15 cellular contexts compared by ENCODE assay signal in genomic region chr17:17079761-17080160, GRCh38. TPM values are rescaled to one million over a fixed set of nuclear protein-coding genes. Genes with fewer than 3 reads are reported as not detected.
DNase-seq lines count a peak whose midpoint lies in the region; ATAC-seq, FAIRE-seq and TF ChIP-seq lines count a peak whose summit lies in the region.
"Had no signal": no experiment of that assay in that cellular context is flagged by ENCODE, and none has a peak within 500 bp of the region (broad histone marks: within the 10 kb centered on the region; RNA-seq: fewer than 3 reads in every experiment).

No MANE protein-coding gene starts in this region.

- in situ Hi-C loops in HepG2 (cut with HindIII; ENCODE audit: extremely low pct_ligation_motif_present, low pct_unique_long_range_greater_than_20kb) = no loop called here

- intact Hi-C loops in PC-9 (cut with micrococcal nuclease; ENCODE audit: unreplicated experiment) (no loop called here), esophagus muscularis mucosa (cut with DNase I) (no loop called here), HepG2 (cut with micrococcal nuclease; ENCODE audit: unreplicated experiment) (loop anchor here (5.0 kb wide), 1 partner anchor 37 kb away; the partner anchor contains the start of gene MPRIP)

- H3K23ac ChIP-seq in mesendoderm (ENCODE audit: low read length) = no peak overlapping the region

- no peak overlapping the region for H4K5ac ChIP-seq in mesendoderm (ENCODE audit: low read length)

- H3K36me3 ChIP-seq in PC-9 (ENCODE audit: low read depth) = peaks cover 64% of the 10 kb centered on the region
- peaks cover 0 to 49% (median 34%) of the 10 kb centered on the region in 4 donors for H3K36me3 ChIP-seq in esophagus muscularis mucosa
- H3K36me3 ChIP-seq in HepG2 (replicated peaks in 1 of 2; ENCODE audit: control insufficient read depth in 1 of 2, insufficient read depth in 2 of 2, low read length in 2 of 2) = peaks cover 7 to 23% of the 10 kb centered on the region in 2 experiments; a peak in 3 of 5 replicates
- peaks cover 17 to 31% (median 25%) of the 10 kb centered on the region in 3 donors for H3K36me3 ChIP-seq in skeletal muscle tissue (ENCODE audit: control insufficient read depth in 3 of 3, insufficient read depth in 3 of 3, low read length in 3 of 3)
- peaks cover 5% of the 10 kb centered on the region for H3K36me3 ChIP-seq in mesendoderm (ENCODE audit: control insufficient read depth, insufficient read depth, low read length)

- DNase-seq in PC-9 = no peak
- no peak for DNase-seq in esophagus muscularis mucosa (ENCODE audit: extremely low spot score)
- DNase-seq in HepG2 (ENCODE audit: low spot score) = no peak
- DNase-seq in NCI-H510A (lab: John Stamatoyannopoulos, UW) = no peak
- DNase-seq in D341Med (ENCODE audit: low spot score) = no peak
- no peak for DNase-seq in activated CD4-positive, alpha-beta T cell treated with anti-CD3 and anti-CD28 coated beads, Interleukin-2, amount 50 U/mL, for 48 hours
- DNase-seq in mesendoderm = no peak
- DNase-seq: activated CD4-positive, CD25-positive, alpha-beta regulatory T cell treated with anti-CD3 and anti-CD28 coated beads, Interleukin-2, amount 50 U/mL, for 72 hours; activated T-cell treated with anti-CD3 and anti-CD28 coated beads, Interleukin-2, amount 50 U/mL, for 1 hour; AML-193; EL; NCI-H1930 had no signal

- H3K79me1 ChIP-seq in mesendoderm (ENCODE audit: low read length) = peaks cover 55% of the 10 kb centered on the region

- no peak overlapping the region for H3K56ac ChIP-seq in mesendoderm (ENCODE audit: low read length)

- TF ChIP-seq POLR2A in esophagus muscularis mucosa (IDR thresholded peaks at IDR 0.05; ENCODE audit: low read depth) = no peak
- no peak for TF ChIP-seq POLR2A in HepG2 (IDR thresholded peaks at IDR 0.05; ENCODE audit: insufficient read depth in 1 of 2, low read depth in 2 of 2, low read length in 2 of 2)

- no peak for FAIRE-seq in HepG2 (lab: Jason Lieb, UNC)

- no peak overlapping the region for H2BK5ac ChIP-seq in mesendoderm (ENCODE audit: low read length)

- H3K4me3 ChIP-seq in PC-9 = no peak overlapping the region
- H3K4me3 ChIP-seq in esophagus muscularis mucosa = no peak overlapping the region
- H3K4me3 ChIP-seq in HepG2 (replicated peaks in 1 of 3; ENCODE audit: insufficient read depth in 1 of 3, low read depth in 2 of 3, low read length in 3 of 3) = no peak overlapping the region
- peak overlapping the region in 1 of 3 donors; percentile 22 for H3K4me3 ChIP-seq in skeletal muscle tissue (ENCODE audit: low read length in 3 of 3)
- H3K4me3 ChIP-seq in mesendoderm (ENCODE audit: low read length) = no peak overlapping the region
- H3K4me3 ChIP-seq: ascending aorta, K562 had no signal

- H3K79me2 ChIP-seq in PC-9 (ENCODE audit: low read depth) (peaks cover 96% of the 10 kb centered on the region), HepG2 (ENCODE audit: insufficient read depth, low read length) (peaks cover 3% of the 10 kb centered on the region), mesendoderm (ENCODE audit: control insufficient read depth, insufficient read depth, low read length) (peaks cover 14% of the 10 kb centered on the region)

- H3K9me3 ChIP-seq in PC-9 (ENCODE audit: insufficient read depth, low read depth) (no peaks in the 10 kb centered on the region), esophagus muscularis mucosa (no peaks in the 10 kb centered on the region), HepG2 (ENCODE audit: low read length) (no peaks in the 10 kb centered on the region), skeletal muscle tissue (ENCODE audit: control insufficient read depth in 3 of 3, low read length in 3 of 3) (no peaks in the 10 kb centered on the region)
- H3K9me3 ChIP-seq: ascending aorta had no signal

- 35% methylated on average over 6 of the region's 6 CpGs for WGBS in esophagus muscularis mucosa
- WGBS in HepG2 (ENCODE audit: low lambda C conversion rate) = 92% methylated on average over 6 of the region's 6 CpGs
- no CpG with 5 or more reads among the region's 6 CpGs for WGBS in mesendoderm (ENCODE audit: extremely low coverage, insufficient coverage, low lambda C conversion rate)

- no peak overlapping the region for H2AK5ac ChIP-seq in mesendoderm (ENCODE audit: low read length)

- H2AFZ ChIP-seq in PC-9 (no peak overlapping the region), HepG2 (ENCODE audit: low read length) (no peak overlapping the region)

- no peak overlapping the region for H3K18ac ChIP-seq in mesendoderm (ENCODE audit: low read length)

- H3K4me1 ChIP-seq in PC-9 (replicated peaks; ENCODE audit: insufficient read depth) (peaks cover 63% of the 10 kb centered on the region), esophagus muscularis mucosa (peaks cover 62 to 78% (median 73%) of the 10 kb centered on the region in 4 donors), HepG2 (ENCODE audit: insufficient read depth, low read length) (peaks cover 51% of the 10 kb centered on the region), skeletal muscle tissue (ENCODE audit: control insufficient read depth in 3 of 3, insufficient read depth in 3 of 3, low read length in 3 of 3) (peaks cover 54 to 79% (median 75%) of the 10 kb centered on the region in 3 donors), mesendoderm (ENCODE audit: control insufficient read depth, low read depth, low read length) (peaks cover 2% of the 10 kb centered on the region)

- BruUV-seq in PC-9 (replicated peaks; lab: Mats Ljungman, UMichigan) (no TSS peak), HepG2 (replicated peaks; lab: Mats Ljungman, UMichigan) (no TSS peak)

- H3K4me2 ChIP-seq in PC-9 = peak overlapping the region; percentile 73
- no peak overlapping the region for H3K4me2 ChIP-seq in HepG2 (ENCODE audit: low read depth, low read length)
- H3K4me2 ChIP-seq in mesendoderm (ENCODE audit: low read length) = no peak overlapping the region

- no peaks in the 10 kb centered on the region for H3K9me2 ChIP-seq in PC-9 (ENCODE audit: insufficient read depth)

- no peak overlapping the region for H4K8ac ChIP-seq in mesendoderm (ENCODE audit: low read depth, low read length)

- H3K9ac ChIP-seq in HepG2 (ENCODE audit: insufficient read depth, low read depth, low read length) (no peak overlapping the region), skeletal muscle tissue (ENCODE audit: low read depth in 1 of 3, low read length in 3 of 3) (peak overlapping the region in 1 of 3 donors; percentile 60), mesendoderm (ENCODE audit: low read length) (no peak overlapping the region)

- POLR2A ChIA-PET in PC-9 (lab: Charles Lee; ENCODE audit: unreplicated experiment) (no interaction called here), HepG2 (lab: Yijun Ruan, JAX) (no interaction called here)

- CTCF ChIA-PET in PC-9 (lab: Charles Lee) = no interaction called here
- CTCF ChIA-PET in HepG2 (lab: Yijun Ruan, JAX; ENCODE audit: low intra/inter-chr PET ratio, low total read pairs) = no interaction called here

- H3K4ac ChIP-seq in mesendoderm (ENCODE audit: low read depth, low read length) = no peak overlapping the region

- TF ChIP-seq CTCF in PC-9 (conservative IDR thresholded peaks at IDR 0.05) (no peak), esophagus muscularis mucosa (IDR thresholded peaks at IDR 0.05) (no peak), HepG2 (CRISPR knock-in tag; IDR thresholded peaks at IDR 0.05) (no peak)

- peaks cover 96% of the 10 kb centered on the region for H3F3A ChIP-seq in PC-9 (ENCODE audit: insufficient read depth, low read depth)

- no peak for TF ChIP-seq RAD21 in HepG2 (CRISPR knock-in tag; IDR thresholded peaks at IDR 0.05)

- ATAC-seq in HepG2 = no peak

- no peak overlapping the region for H2BK15ac ChIP-seq in mesendoderm (replicated peaks; ENCODE audit: low read depth)

- no peak for TF ChIP-seq EP300 in esophagus muscularis mucosa (IDR thresholded peaks at IDR 0.05)
- TF ChIP-seq EP300 in HepG2 (IDR thresholded peaks at IDR 0.05; ENCODE audit: low read depth in 2 of 2, low read length in 2 of 2) = no peak
- TF ChIP-seq EP300 in HepG2 (CRISPR knock-in tag; IDR thresholded peaks at IDR 0.05; ENCODE audit: borderline replicate concordance) = no peak

- peaks cover 77% of the 10 kb centered on the region for H4K20me1 ChIP-seq in PC-9 (ENCODE audit: insufficient read depth)
- H4K20me1 ChIP-seq in HepG2 (ENCODE audit: insufficient read depth, low read length) = no peaks in the 10 kb centered on the region

- H3K27ac ChIP-seq in PC-9 (peak overlapping the region; percentile 85), esophagus muscularis mucosa (replicated peaks in 1 of 4) (peak overlapping the region in 3 of 4 donors; percentile 2 to 19 (median 6)), HepG2 (ENCODE audit: extremely low read length, insufficient read depth, low read length) (no peak overlapping the region), skeletal muscle tissue (ENCODE audit: low read depth, low read length) (peak overlapping the region; percentile 25), mesendoderm (ENCODE audit: low read depth, low read length) (no peak overlapping the region)
- H3K27ac ChIP-seq: ascending aorta had no signal

- H2BK120ac ChIP-seq in mesendoderm (ENCODE audit: low read depth, low read length) = no peak overlapping the region

- H3K27me3 ChIP-seq in PC-9 (ENCODE audit: insufficient read depth, low read depth) (no peaks in the 10 kb centered on the region), esophagus muscularis mucosa (no peaks in the 10 kb centered on the region), HepG2 (ENCODE audit: control insufficient read depth in 1 of 2, insufficient read depth in 2 of 2, low read length in 2 of 2) (no peaks in the 10 kb centered on the region), skeletal muscle tissue (ENCODE audit: control insufficient read depth in 3 of 3, insufficient read depth in 3 of 3, low read length in 3 of 3) (no peaks in the 10 kb centered on the region), mesendoderm (ENCODE audit: insufficient read depth, low read length, poor library complexity) (no peaks in the 10 kb centered on the region)
- H3K27me3 ChIP-seq: ascending aorta had no signal

RNA-seq across cellular contexts. Expression of gene MPRIP, which starts 37.5 kb away (rescaled TPM):
- total RNA-seq in PC-9 (2021) = 411 and 443 TPM in 2 replicates
- total RNA-seq in esophagus muscularis mucosa = 100 to 1,000 TPM; 108 to 194 (median 129) TPM
- total RNA-seq in HepG2 (2016; rRNA removed; fragmentation: Illumina TruSeq; extraction: Trizol) = 43.6 and 50.2 TPM in 2 replicates
- 15.5 and 22.4 TPM in 2 replicates for total RNA-seq in HepG2 (2016; cell fraction: cytosol; rRNA removed; fragmentation: Illumina TruSeq; extraction: Trizol; ENCODE audit: low read depth)
- total RNA-seq in HepG2 (2016; cell fraction: insoluble cytoplasmic fraction; rRNA removed; fragmentation: Illumina TruSeq; extraction: Trizol) = 35.4 and 49.2 TPM in 2 replicates
- total RNA-seq in HepG2 (2016; cell fraction: membrane; rRNA removed; fragmentation: Illumina TruSeq; extraction: Trizol) = 44.2 and 45.8 TPM in 2 replicates
- total RNA-seq in HepG2 (2016; cell fraction: nucleus; rRNA removed; fragmentation: Illumina TruSeq; extraction: Trizol) = 44.0 and 52.2 TPM in 2 replicates
- 42.9 and 52.4 TPM in 2 replicates for polyA plus RNA-seq in HepG2 (2011; rRNA removed)
- 27.7 and 33.6 TPM in 2 replicates for polyA plus RNA-seq in HepG2 (2011; cell fraction: cytosol; rRNA removed)
- polyA plus RNA-seq in HepG2 (2011; cell fraction: nucleus; rRNA removed) = 64.4 and 73.7 TPM in 2 replicates
- 45.3 and 47.7 TPM in 2 replicates for polyA plus RNA-seq in HepG2 (2012)
- polyA plus RNA-seq in HepG2 (2016; cell fraction: cytosol; fragmentation: Illumina TruSeq; extraction: Trizol; ENCODE audit: low read depth) = 21.2 and 23.7 TPM in 2 replicates
- 54.0 and 64.3 TPM in 2 replicates for polyA plus RNA-seq in HepG2 (2016; cell fraction: insoluble cytoplasmic fraction; fragmentation: Illumina TruSeq; extraction: Trizol; ENCODE audit: low read depth)
- polyA plus RNA-seq in HepG2 (2016; cell fraction: membrane; fragmentation: Illumina TruSeq; extraction: Trizol; ENCODE audit: low read depth) = 40.8 and 46.7 TPM in 2 replicates
- polyA plus RNA-seq in HepG2 (2016; cell fraction: nucleus; fragmentation: Illumina TruSeq; extraction: Trizol; ENCODE audit: insufficient read depth, low read depth) = 98.9 and 100 TPM in 2 replicates
- polyA minus RNA-seq in HepG2 (2011; rRNA and poly(A)+ RNA removed; ENCODE audit: low replicate concordance) = 85.4 and 275 TPM in 2 replicates
- 31.4 and 37.0 TPM in 2 replicates for polyA minus RNA-seq in HepG2 (2011; cell fraction: cytosol; rRNA and poly(A)+ RNA removed)
- 58.5 and 70.9 TPM in 2 replicates for polyA minus RNA-seq in HepG2 (2011; cell fraction: nucleus; rRNA and poly(A)+ RNA removed)
- 79.3 TPM for total RNA-seq in skeletal muscle tissue
- polyA plus RNA-seq in mesendoderm (2013, experiment 1 of 2) = 95.9 TPM
- 94.7 TPM for polyA plus RNA-seq in mesendoderm (2013, experiment 2 of 2)

Comparison
In these comparisons a context has a peak if more than half of its experiments do, and no peak if none do; other contexts are left out.
1. H3K27ac ChIP-seq: peak in PC-9 (single experiment), esophagus muscularis mucosa (3 of 4) and skeletal muscle tissue (single experiment); none in HepG2 (single experiment) and mesendoderm (single experiment).